1 cellular context compared by ENCODE assay signal in the genomic region with DNA sequence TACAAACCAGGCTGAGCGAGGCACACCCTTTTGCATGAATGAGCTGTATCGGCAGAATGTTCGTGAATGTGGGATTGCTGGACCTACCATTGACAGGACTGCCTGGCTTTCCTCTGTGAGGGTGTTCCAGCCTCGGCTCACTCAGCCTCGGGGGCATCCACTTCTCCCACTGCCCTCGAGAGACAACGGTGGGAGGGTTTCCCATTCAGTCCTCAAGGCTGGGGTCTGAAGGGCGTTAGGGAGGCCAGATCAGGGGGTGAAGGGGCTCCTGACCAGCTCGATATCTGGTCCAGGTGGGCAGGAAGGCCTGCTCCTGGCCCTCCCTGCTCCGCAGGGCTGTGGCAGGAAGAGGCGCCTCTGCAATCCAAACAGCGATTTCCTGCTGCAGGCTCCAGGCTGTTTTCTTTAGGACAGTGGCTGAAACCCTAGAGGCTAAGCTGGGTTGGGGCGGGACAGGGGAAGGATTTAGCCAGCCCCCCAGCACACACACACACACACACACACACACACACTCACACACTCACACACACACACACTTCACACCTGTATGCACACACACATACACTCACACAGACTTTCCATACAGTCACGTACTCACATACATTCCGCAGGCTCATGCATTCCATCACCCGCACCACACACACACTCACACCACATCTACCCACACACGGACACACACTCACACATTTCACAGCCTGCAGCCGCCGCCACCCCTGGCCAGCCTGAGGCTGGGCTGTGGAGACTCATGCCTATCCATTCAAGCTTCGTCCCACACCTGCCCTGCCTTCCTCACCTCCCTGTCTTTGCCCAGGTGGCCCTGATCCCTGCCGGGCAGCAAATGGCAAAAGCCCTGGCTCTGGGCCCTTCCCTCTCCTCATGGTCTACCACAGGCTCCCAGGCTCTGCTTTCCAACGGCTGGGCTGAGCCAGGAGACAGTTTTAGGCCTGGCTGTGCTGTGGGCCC.
TF ChIP-seq lines count a peak whose summit lies in the region.

No MANE protein-coding gene starts in this region.

TF ChIP-seq in endothelial cell of umbilical vein, 7 proteins besides CTCF, POLR2A, EP300 and RAD21:
- TF ChIP-seq JUN (IDR thresholded peaks at IDR 0.05; ENCODE audit: borderline replicate concordance, insufficient read depth, insufficient read length, low read depth) (no peak), POLR2AphosphoS5 (IDR thresholded peaks at IDR 0.05; ENCODE audit: insufficient read depth, low read depth, low read length) (peak; percentile 97), GATA2 (IDR thresholded peaks at IDR 0.05; ENCODE audit: insufficient read depth, insufficient read length, low read depth, low read length) (peak; percentile 12), MAX (IDR thresholded peaks at IDR 0.05; ENCODE audit: insufficient read depth, insufficient read length) (no peak), FOS (IDR thresholded peaks at IDR 0.05; ENCODE audit: borderline replicate concordance, insufficient read depth, low read length) (no peak)
